In the genomic region with DNA sequence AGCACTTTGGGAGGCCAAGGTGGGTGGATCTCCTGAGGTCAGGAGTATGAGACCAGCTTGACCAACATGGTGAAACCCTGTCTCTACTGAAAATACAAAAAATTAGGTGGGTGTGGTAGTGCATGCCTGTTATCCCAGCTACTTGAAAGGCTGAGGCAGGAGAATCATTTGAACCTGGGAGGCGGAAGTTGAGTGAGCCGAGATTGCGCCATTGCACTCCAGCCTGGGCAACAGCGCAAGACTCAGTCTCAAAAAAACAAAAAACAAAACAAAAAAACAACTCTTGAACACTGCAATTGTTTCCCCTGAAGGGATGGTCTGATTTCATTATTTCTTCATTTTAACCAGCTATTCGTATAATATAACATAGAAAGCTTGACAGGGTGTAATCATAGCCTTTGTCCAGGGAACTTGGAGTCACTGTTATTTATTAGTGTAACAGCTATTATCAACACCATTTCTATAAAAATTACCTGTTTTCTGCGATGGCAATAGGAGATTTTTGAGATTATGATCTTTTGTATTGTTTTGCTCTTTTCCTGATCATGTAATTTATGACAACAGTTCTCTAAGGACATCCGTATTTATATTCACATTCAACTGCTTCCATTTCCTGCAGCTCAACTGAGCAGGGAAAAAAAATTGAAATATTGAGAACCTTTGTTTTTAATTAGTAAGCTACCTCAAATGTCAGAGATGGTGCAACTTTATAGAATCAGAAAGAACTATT, we compare ENCODE assay signal across 24 cellular contexts.
DNase-seq lines count a peak whose midpoint lies in the region; ATAC-seq and TF ChIP-seq lines count a peak whose summit lies in the region.
"Had no signal": no experiment of that assay in that cellular context is flagged by ENCODE, and none has a peak within 500 bp of the region (broad histone marks: within the 10 kb centered on the region; RNA-seq: fewer than 3 reads in every experiment).

No MANE protein-coding gene starts in this region.

- H3K27me3 Mint-ChIP-seq in stimulated activated naive CD8-positive, alpha-beta T cell treated with anti-CD3 and anti-CD28 coated beads, Interleukin-15, Interleukin-2, amounts not matched to agents 100 ng/mL and 50 ng/mL, for 24 hours: no peaks in the 10 kb centered on the region
- H3K27me3 Mint-ChIP-seq in stimulated activated naive CD8-positive, alpha-beta T cell treated with anti-CD3 and anti-CD28 coated beads, Interleukin-15, amount 100 ng/mL, for 72 hours: no peaks in the 10 kb centered on the region
- H3K27me3 Mint-ChIP-seq: CD4-positive, CD25-positive, alpha-beta regulatory T cell; central memory CD8-positive, alpha-beta T cell had no signal

- ATAC-seq in stimulated activated naive CD8-positive, alpha-beta T cell treated with anti-CD3 and anti-CD28 coated beads, Interleukin-15, amount 100 ng/mL, for 72 hours: no peak
- ATAC-seq in lower lobe of right lung (no peak), GM19397 (IDR thresholded peaks at IDR 0.05; ENCODE audit: unreplicated experiment) (no peak)
- ATAC-seq: gastroesophageal sphincter, GM23338, HepG2 had no signal

- H3K27me3 ChIP-seq in lower lobe of right lung (ENCODE audit: low read depth): no peaks in the 10 kb centered on the region
- H3K27me3 ChIP-seq: esophagus muscularis mucosa, gastroesophageal sphincter, right atrium auricular region, SJCRH30 had no signal

- H3K9me3 ChIP-seq in lower lobe of right lung: no peaks in the 10 kb centered on the region
- H3K9me3 ChIP-seq: esophagus muscularis mucosa, gastroesophageal sphincter, right atrium auricular region had no signal

- DNase-seq in stimulated activated naive CD8-positive, alpha-beta T cell treated with anti-CD3 and anti-CD28 coated beads, Interleukin-15, amount 100 ng/mL, for 72 hours: no peak
- DNase-seq in lower lobe of right lung (peak; percentile 50), NCI-H2029 (lab: John Stamatoyannopoulos, UW) (no peak), dedifferentiated amniotic fluid mesenchymal stem cell (ENCODE audit: extremely low spot score) (no peak)
- DNase-seq: activated CD4-positive, alpha-beta T cell treated with anti-CD3 and anti-CD28 coated beads, Interleukin-2, amount 50 U/mL, for 1 hour; activated CD8-positive, alpha-beta memory T cell treated with anti-CD3 and anti-CD28 coated beads, Interleukin-2, amount 50 U/mL, for 4 hours; aorta; CD4-positive, CD25-positive, alpha-beta regulatory T cell; effector memory CD4-positive, alpha-beta T cell; mesendoderm; NCI-H1436; NCI-H524; SJCRH30 had no signal

- H3K4me1 Mint-ChIP-seq in stimulated activated naive CD8-positive, alpha-beta T cell treated with anti-CD3 and anti-CD28 coated beads, Interleukin-15, Interleukin-2, amounts not matched to agents 100 ng/mL and 50 ng/mL, for 24 hours (ENCODE audit: low read depth): peaks cover 48% of the 10 kb centered on the region
- H3K4me1 Mint-ChIP-seq in stimulated activated naive CD8-positive, alpha-beta T cell treated with anti-CD3 and anti-CD28 coated beads, Interleukin-15, amount 100 ng/mL, for 72 hours: peaks cover 32% of the 10 kb centered on the region

- H3K36me3 Mint-ChIP-seq in stimulated activated naive CD8-positive, alpha-beta T cell treated with anti-CD3 and anti-CD28 coated beads, Interleukin-15, Interleukin-2, amounts not matched to agents 100 ng/mL and 50 ng/mL, for 24 hours (ENCODE audit: low read depth): peaks cover 20% of the 10 kb centered on the region

- peaks cover 32% of the 10 kb centered on the region for H3K4me1 ChIP-seq in lower lobe of right lung
- H3K4me1 ChIP-seq: SJCRH30 had no signal

- intact Hi-C loops in lower lobe of right lung (cut with DNase I): no loop called here

- no peaks in the 10 kb centered on the region for H3K36me3 ChIP-seq in lower lobe of right lung
- H3K36me3 ChIP-seq: esophagus muscularis mucosa, gastroesophageal sphincter, right atrium auricular region, SJCRH30 had no signal

- no peak overlapping the region for H3K4me3 Mint-ChIP-seq in stimulated activated naive CD8-positive, alpha-beta T cell treated with anti-CD3 and anti-CD28 coated beads, Interleukin-15, Interleukin-2, amounts not matched to agents 100 ng/mL and 50 ng/mL, for 24 hours
- H3K4me3 Mint-ChIP-seq in stimulated activated naive CD8-positive, alpha-beta T cell treated with anti-CD3 and anti-CD28 coated beads, Interleukin-15, amount 100 ng/mL, for 72 hours: no peak overlapping the region
- H3K4me3 Mint-ChIP-seq: central memory CD8-positive, alpha-beta T cell; GM23338; T-helper 1 cell treated with Interleukin-12 subunit alpha and Interleukin-12 subunit beta and Interleukin-4 antibody, amounts not matched to agents 30 μg/mL and 1 μg/mL, for 36 hours had no signal

- peak overlapping the region; percentile 21 for H3K27ac Mint-ChIP-seq in stimulated activated naive CD8-positive, alpha-beta T cell treated with anti-CD3 and anti-CD28 coated beads, Interleukin-15, Interleukin-2, amounts not matched to agents 100 ng/mL and 50 ng/mL, for 24 hours
- H3K27ac Mint-ChIP-seq in stimulated activated naive CD8-positive, alpha-beta T cell treated with anti-CD3 and anti-CD28 coated beads, Interleukin-15, amount 100 ng/mL, for 72 hours: no peak overlapping the region
- H3K27ac Mint-ChIP-seq: T-helper 1 cell treated with Interleukin-12 subunit alpha and Interleukin-12 subunit beta and Interleukin-4 antibody, amounts not matched to agents 30 μg/mL and 1 μg/mL, for 36 hours had no signal

- TF ChIP-seq CTCF in lower lobe of right lung (IDR thresholded peaks at IDR 0.05): no peak

- H3K27ac ChIP-seq in angular gyrus (ENCODE audit: low read depth, low read length) (peak overlapping the region; percentile 48), lower lobe of right lung (no peak overlapping the region)
- H3K27ac ChIP-seq: esophagus muscularis mucosa, gastroesophageal sphincter, HL-60, right atrium auricular region, SJCRH30 had no signal

- H3K4me3 ChIP-seq in lower lobe of right lung: no peak overlapping the region
- H3K4me3 ChIP-seq: esophagus muscularis mucosa, gastroesophageal sphincter, GM23338, right atrium auricular region, SJCRH30 had no signal

- no peaks in the 10 kb centered on the region for H3K9me3 Mint-ChIP-seq in stimulated activated naive CD8-positive, alpha-beta T cell treated with anti-CD3 and anti-CD28 coated beads, Interleukin-15, Interleukin-2, amounts not matched to agents 100 ng/mL and 50 ng/mL, for 24 hours
- H3K9me3 Mint-ChIP-seq in stimulated activated naive CD8-positive, alpha-beta T cell treated with anti-CD3 and anti-CD28 coated beads, Interleukin-15, amount 100 ng/mL, for 72 hours: no peaks in the 10 kb centered on the region
- H3K9me3 Mint-ChIP-seq: CD4-positive, CD25-positive, alpha-beta regulatory T cell; central memory CD8-positive, alpha-beta T cell; T-helper 1 cell treated with Interleukin-12 subunit alpha and Interleukin-12 subunit beta and Interleukin-4 antibody, amounts not matched to agents 30 μg/mL and 1 μg/mL, for 36 hours had no signal
